ENCODE assay signal across 1 cellular context in the genomic region with DNA sequence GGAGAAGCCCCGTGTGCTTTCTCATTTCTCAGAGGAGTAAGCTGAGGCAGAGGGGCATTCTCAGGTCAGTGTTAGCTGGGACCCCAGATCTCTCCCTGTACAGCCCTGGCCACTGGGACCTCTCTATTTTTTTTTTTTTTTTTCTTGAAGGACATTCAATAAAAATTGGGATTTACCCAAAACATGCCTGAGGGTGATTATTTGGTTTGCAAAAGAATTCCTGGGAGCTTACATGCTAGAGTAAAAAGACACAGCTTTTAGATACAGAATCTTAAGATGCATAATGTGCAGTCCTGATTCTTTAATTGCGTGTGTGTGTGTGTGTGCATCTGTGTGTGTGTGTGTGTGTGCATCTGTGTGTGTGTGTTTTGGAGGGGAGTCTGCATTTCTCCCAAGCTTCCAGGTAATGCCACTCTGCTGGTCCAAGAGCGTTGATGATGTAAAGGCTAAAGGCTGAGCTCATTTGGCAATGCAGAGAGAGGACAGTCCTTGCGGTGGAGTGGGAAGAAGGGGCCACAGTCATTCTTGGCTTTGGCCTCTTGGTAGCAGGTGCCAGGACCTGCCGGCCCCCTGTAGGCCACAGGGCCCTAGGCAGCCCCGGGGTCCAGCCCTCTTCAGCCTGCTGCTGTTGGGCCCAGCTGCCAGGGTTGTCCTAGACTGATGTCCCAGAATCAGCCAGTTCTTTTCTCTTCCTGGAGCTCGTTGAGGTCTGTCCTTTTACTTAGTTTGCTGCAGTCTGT.
TF ChIP-seq lines count a peak whose summit lies in the region.

No MANE protein-coding gene starts in this region.

TF ChIP-seq in HepG2, 621 proteins besides CTCF, POLR2A, EP300 and RAD21:
- TF ChIP-seq, protein P1, sequence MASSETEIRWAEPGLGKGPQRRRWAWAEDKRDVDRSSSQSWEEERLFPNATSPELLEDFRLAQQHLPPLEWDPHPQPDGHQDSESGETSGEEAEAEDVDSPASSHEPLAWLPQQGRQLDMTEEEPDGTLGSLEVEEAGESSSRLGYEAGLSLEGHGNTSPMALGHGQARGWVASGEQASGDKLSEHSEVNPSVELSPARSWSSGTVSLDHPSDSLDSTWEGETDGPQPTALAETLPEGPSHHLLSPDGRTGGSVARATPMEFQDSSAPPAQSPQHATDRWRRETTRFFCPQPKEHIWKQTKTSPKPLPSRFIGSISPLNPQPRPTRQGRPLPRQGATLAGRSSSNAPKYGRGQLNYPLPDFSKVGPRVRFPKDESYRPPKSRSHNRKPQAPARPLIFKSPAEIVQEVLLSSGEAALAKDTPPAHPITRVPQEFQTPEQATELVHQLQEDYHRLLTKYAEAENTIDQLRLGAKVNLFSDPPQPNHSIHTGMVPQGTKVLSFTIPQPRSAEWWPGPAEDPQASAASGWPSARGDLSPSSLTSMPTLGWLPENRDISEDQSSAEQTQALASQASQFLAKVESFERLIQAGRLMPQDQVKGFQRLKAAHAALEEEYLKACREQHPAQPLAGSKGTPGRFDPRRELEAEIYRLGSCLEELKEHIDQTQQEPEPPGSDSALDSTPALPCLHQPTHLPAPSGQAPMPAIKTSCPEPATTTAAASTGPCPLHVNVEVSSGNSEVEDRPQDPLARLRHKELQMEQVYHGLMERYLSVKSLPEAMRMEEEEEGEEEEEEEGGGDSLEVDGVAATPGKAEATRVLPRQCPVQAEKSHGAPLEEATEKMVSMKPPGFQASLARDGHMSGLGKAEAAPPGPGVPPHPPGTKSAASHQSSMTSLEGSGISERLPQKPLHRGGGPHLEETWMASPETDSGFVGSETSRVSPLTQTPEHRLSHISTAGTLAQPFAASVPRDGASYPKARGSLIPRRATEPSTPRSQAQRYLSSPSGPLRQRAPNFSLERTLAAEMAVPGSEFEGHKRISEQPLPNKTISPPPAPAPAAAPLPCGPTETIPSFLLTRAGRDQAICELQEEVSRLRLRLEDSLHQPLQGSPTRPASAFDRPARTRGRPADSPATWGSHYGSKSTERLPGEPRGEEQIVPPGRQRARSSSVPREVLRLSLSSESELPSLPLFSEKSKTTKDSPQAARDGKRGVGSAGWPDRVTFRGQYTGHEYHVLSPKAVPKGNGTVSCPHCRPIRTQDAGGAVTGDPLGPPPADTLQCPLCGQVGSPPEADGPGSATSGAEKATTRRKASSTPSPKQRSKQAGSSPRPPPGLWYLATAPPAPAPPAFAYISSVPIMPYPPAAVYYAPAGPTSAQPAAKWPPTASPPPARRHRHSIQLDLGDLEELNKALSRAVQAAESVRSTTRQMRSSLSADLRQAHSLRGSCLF (CRISPR knock-in tag; IDR thresholded peaks at IDR 0.05; ENCODE audit: borderline replicate concordance): no peak
- TF ChIP-seq PRPF4 (IDR thresholded peaks at IDR 0.05; ENCODE audit: low read depth, low read length, poor library complexity, severe bottlenecking) (no peak), KLF13 (CRISPR knock-in tag; IDR thresholded peaks at IDR 0.05) (0 out of 2 replicates have a peak, but pooled peaks have one; percentile 28), XRCC5 (optimal IDR thresholded peaks at IDR 0.05; ENCODE audit: low read length) (peak; percentile 38), REPIN1 (CRISPR knock-in tag; IDR thresholded peaks at IDR 0.05; ENCODE audit: borderline replicate concordance, low read depth) (no peak), ZNF224 (CRISPR knock-in tag; IDR thresholded peaks at IDR 0.05) (0 out of 2 replicates have a peak, but pooled peaks have one; percentile 48)
- TF ChIP-seq, protein P2, sequence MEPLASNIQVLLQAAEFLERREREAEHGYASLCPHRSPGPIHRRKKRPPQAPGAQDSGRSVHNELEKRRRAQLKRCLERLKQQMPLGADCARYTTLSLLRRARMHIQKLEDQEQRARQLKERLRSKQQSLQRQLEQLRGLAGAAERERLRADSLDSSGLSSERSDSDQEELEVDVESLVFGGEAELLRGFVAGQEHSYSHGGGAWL (CRISPR knock-in tag; IDR thresholded peaks at IDR 0.05): no peak
